24 cellular contexts compared by ENCODE assay signal in genomic region chr11:130602700-130603584, GRCh38.
A peak's percentile ranks its signal among the peaks of the same experiment; 100 is the strongest.
DNase-seq lines count a peak whose midpoint lies in the region; ATAC-seq, FAIRE-seq and TF ChIP-seq lines count a peak whose summit lies in the region.
"Had no signal": no experiment of that assay in that cellular context is flagged by ENCODE, and none has a peak within 500 bp of the region (broad histone marks: within the 10 kb centered on the region; RNA-seq: fewer than 3 reads in every experiment).

No MANE protein-coding gene starts in this region.

- no peak overlapping the region for H3K4me2 ChIP-seq in smooth muscle cell

- H3K79me2 ChIP-seq in smooth muscle cell (ENCODE audit: low read depth), result no peaks in the 10 kb centered on the region

- no peak for FAIRE-seq in pancreas (lab: Jason Lieb, UNC)
- FAIRE-seq: endothelial cell of umbilical vein had no signal

- TF ChIP-seq EP300 in Ishikawa (IDR thresholded peaks at IDR 0.05; ENCODE audit: borderline replicate concordance), result no peak

- ATAC-seq in pancreas, result peak in 3 of 4 donors; percentile 33 to 75 (median 65)
- ATAC-seq in activated T-cell treated with anti-CD3 and anti-CD28 coated beads, Interleukin-2, amount 50 U/mL, for 4 hours, result no peak
- no peak for ATAC-seq in activated T-cell treated with anti-CD3 and anti-CD28 coated beads, Interleukin-2, amount 50 U/mL, for 72 hours (replicated peaks in 1 of 2)
- ATAC-seq: heart left ventricle; left lobe of liver; psoas muscle; stimulated activated naive B cell treated with anti-CD40 and anti-IgM and Interleukin-4, amounts not matched to agents 10 μg/mL and 1 μg/mL and 100 μg/mL, for 72 hours had no signal

- H3K27ac Mint-ChIP-seq in endodermal cell, result no peak overlapping the region
- no peak overlapping the region for H3K27ac Mint-ChIP-seq in activated T-cell treated with anti-CD3 and anti-CD28 coated beads, Interleukin-2, amount 50 U/mL, for 72 hours
- H3K27ac Mint-ChIP-seq: activated CD4-positive, alpha-beta memory T cell treated with anti-CD3 and anti-CD28 coated beads, Interleukin-2, amount 10 ng/mL, durations not matched to agents 7 days and 5 days; mesothelial cell of epicardium; stimulated activated naive B cell treated with anti-CD40 and anti-IgM and Interleukin-4, amounts not matched to agents 10 μg/mL and 1 μg/mL and 100 μg/mL, for 72 hours had no signal

- H3K4me3 ChIP-seq in endodermal cell (ENCODE audit: low read length) (no peak overlapping the region), pancreas (no peak overlapping the region), smooth muscle cell (no peak overlapping the region)
- H3K4me3 ChIP-seq: heart left ventricle, psoas muscle, skin epidermis, testis had no signal

- peaks cover 17% of the 10 kb centered on the region for H3K4me1 Mint-ChIP-seq in endodermal cell
- H3K4me1 Mint-ChIP-seq in activated T-cell treated with anti-CD3 and anti-CD28 coated beads, Interleukin-2, amount 50 U/mL, for 4 hours (ENCODE audit: low read depth), result no peaks in the 10 kb centered on the region
- H3K4me1 Mint-ChIP-seq in activated T-cell treated with anti-CD3 and anti-CD28 coated beads, Interleukin-2, amount 50 U/mL, for 72 hours (ENCODE audit: low read depth), result no peaks in the 10 kb centered on the region
- H3K4me1 Mint-ChIP-seq: activated CD4-positive, alpha-beta memory T cell treated with anti-CD3 and anti-CD28 coated beads, Interleukin-2, amount 10 ng/mL, durations not matched to agents 7 days and 5 days had no signal

- no peak overlapping the region for H3K9ac ChIP-seq in endodermal cell (ENCODE audit: extremely low read depth, low read length, poor library complexity, severe bottlenecking)
- H3K9ac ChIP-seq in smooth muscle cell (ENCODE audit: low read depth), result no peak overlapping the region

- peaks cover 19% of the 10 kb centered on the region for H3K9me3 Mint-ChIP-seq in endodermal cell
- no peaks in the 10 kb centered on the region for H3K9me3 Mint-ChIP-seq in activated T-cell treated with anti-CD3 and anti-CD28 coated beads, Interleukin-2, amount 50 U/mL, for 4 hours
- no peaks in the 10 kb centered on the region for H3K9me3 Mint-ChIP-seq in activated T-cell treated with anti-CD3 and anti-CD28 coated beads, Interleukin-2, amount 50 U/mL, for 72 hours
- H3K9me3 Mint-ChIP-seq: activated CD4-positive, alpha-beta memory T cell treated with anti-CD3 and anti-CD28 coated beads, Interleukin-2, amount 10 ng/mL, durations not matched to agents 7 days and 5 days; mesothelial cell of epicardium had no signal

- H3K4me3 Mint-ChIP-seq in endodermal cell, result no peak overlapping the region
- H3K4me3 Mint-ChIP-seq in activated T-cell treated with anti-CD3 and anti-CD28 coated beads, Interleukin-2, amount 50 U/mL, for 4 hours, result no peak overlapping the region
- no peak overlapping the region for H3K4me3 Mint-ChIP-seq in activated T-cell treated with anti-CD3 and anti-CD28 coated beads, Interleukin-2, amount 50 U/mL, for 72 hours
- H3K4me3 Mint-ChIP-seq: activated CD4-positive, alpha-beta memory T cell treated with anti-CD3 and anti-CD28 coated beads, Interleukin-2, amount 10 ng/mL, durations not matched to agents 7 days and 5 days; mesothelial cell of epicardium; stimulated activated naive B cell treated with anti-CD40 and anti-IgM and Interleukin-4, amounts not matched to agents 10 μg/mL and 1 μg/mL and 100 μg/mL, for 72 hours had no signal

- peaks cover 2% of the 10 kb centered on the region for H3K27me3 Mint-ChIP-seq in endodermal cell (ENCODE audit: insufficient read depth)
- no peaks in the 10 kb centered on the region for H3K27me3 Mint-ChIP-seq in activated T-cell treated with anti-CD3 and anti-CD28 coated beads, Interleukin-2, amount 50 U/mL, for 4 hours (ENCODE audit: low read depth)
- no peaks in the 10 kb centered on the region for H3K27me3 Mint-ChIP-seq in activated T-cell treated with anti-CD3 and anti-CD28 coated beads, Interleukin-2, amount 50 U/mL, for 72 hours (ENCODE audit: low read depth)
- H3K27me3 Mint-ChIP-seq: activated CD4-positive, alpha-beta memory T cell treated with anti-CD3 and anti-CD28 coated beads, Interleukin-2, amount 10 ng/mL, durations not matched to agents 7 days and 5 days; stimulated activated naive B cell treated with anti-CD40 and anti-IgM and Interleukin-4, amounts not matched to agents 10 μg/mL and 1 μg/mL and 100 μg/mL, for 72 hours had no signal

- H3F3A ChIP-seq in smooth muscle cell (ENCODE audit: low read depth), result no peaks in the 10 kb centered on the region

- H2AFZ ChIP-seq in smooth muscle cell (ENCODE audit: low read depth), result no peak overlapping the region

- 92% methylated on average over 12 to 14 of the region's 14 CpGs for WGBS in endodermal cell (ENCODE audit: insufficient coverage in 1 of 2, insufficient read length in 1 of 2), 2 experiments
- 58 to 59% methylated on average over 13 to 14 of the region's 14 CpGs for WGBS in pancreas, 2 donors
- 79% methylated on average over 14 of the region's 14 CpGs for WGBS in smooth muscle cell (ENCODE audit: low lambda C conversion rate)

- TF ChIP-seq CTCF in endodermal cell (conservative IDR thresholded peaks at IDR 0.05) (no peak), pancreas (IDR thresholded peaks at IDR 0.05) (no peak), smooth muscle cell (IDR thresholded peaks at IDR 0.05; ENCODE audit: borderline replicate concordance, insufficient read depth, poor library complexity, severe bottlenecking) (no peak)

- peak; percentile 91 for DNase-seq in NCI-H748 (lab: John Stamatoyannopoulos, UW; ENCODE audit: unreplicated experiment)
- DNase-seq in endodermal cell, result peak; percentile 41
- peak in 1 of 6 donors; percentile 47 for DNase-seq in pancreas
- DNase-seq in smooth muscle cell (lab: John Stamatoyannopoulos, UW; ENCODE audit: unreplicated experiment), result no peak
- no peak for DNase-seq in activated T-cell treated with anti-CD3 and anti-CD28 coated beads, Interleukin-2, amount 50 U/mL, for 4 hours
- no peak for DNase-seq in activated T-cell treated with anti-CD3 and anti-CD28 coated beads, Interleukin-2, amount 50 U/mL, for 72 hours
- no peak for DNase-seq in stimulated activated CD4-positive, alpha-beta T cell treated with anti-CD3 and anti-CD28 coated beads, Interleukin-1b, Interleukin-23, amount 100 ng/mL, for 48 hours
- DNase-seq: activated CD4-positive, alpha-beta memory T cell treated with anti-CD3 and anti-CD28 coated beads, Interleukin-2, amount 10 ng/mL, durations not matched to agents 7 days and 5 days; activated naive CD4-positive, alpha-beta T cell treated with Interleukin-2 at 50 U/mL for 16 hours; anterior cingulate cortex; caudate nucleus; heart left ventricle; KBM-7; NCI-H1694 treated with DMSO at 0.1 percent for 48 hours; NCI-H446; psoas muscle; stimulated activated CD4-positive, alpha-beta T cell treated with anti-CD3 and anti-CD28 coated beads, Interleukin-2, amount 100 ng/mL, for 48 hours; stimulated activated naive B cell treated with anti-CD40 and anti-IgM and Interleukin-4, amounts not matched to agents 10 μg/mL and 1 μg/mL and 100 μg/mL, for 72 hours; testis had no signal

- H3K36me3 ChIP-seq in endodermal cell (ENCODE audit: control insufficient read depth, insufficient read depth, low read length) (no peaks in the 10 kb centered on the region), pancreas (no peaks in the 10 kb centered on the region), smooth muscle cell (ENCODE audit: low read depth) (no peaks in the 10 kb centered on the region)
- H3K36me3 ChIP-seq: heart left ventricle had no signal

- TF ChIP-seq RAD21 in Ishikawa (IDR thresholded peaks at IDR 0.05; ENCODE audit: low read depth), result no peak

- no peaks in the 10 kb centered on the region for H3K9me3 ChIP-seq in endodermal cell (ENCODE audit: control insufficient read depth, low read length)
- no peaks in the 10 kb centered on the region for H3K9me3 ChIP-seq in pancreas
- no peaks in the 10 kb centered on the region for H3K9me3 ChIP-seq in smooth muscle cell (replicated peaks; ENCODE audit: low read depth)
- H3K9me3 ChIP-seq: heart left ventricle, psoas muscle, testis had no signal

- H3K27me3 ChIP-seq in endodermal cell (ENCODE audit: control insufficient read depth, insufficient read depth, low read length, poor library complexity, severe bottlenecking) (no peaks in the 10 kb centered on the region), pancreas (no peaks in the 10 kb centered on the region), smooth muscle cell (ENCODE audit: low read depth) (no peaks in the 10 kb centered on the region)
- H3K27me3 ChIP-seq: heart left ventricle, testis had no signal

- H3K4me1 ChIP-seq in endodermal cell (ENCODE audit: control insufficient read depth, insufficient read depth, low read length), result peaks cover 2% of the 10 kb centered on the region
- no peaks in the 10 kb centered on the region for H3K4me1 ChIP-seq in pancreas
- H3K4me1 ChIP-seq in smooth muscle cell (ENCODE audit: low read depth), result peaks cover 9% of the 10 kb centered on the region
- H3K4me1 ChIP-seq: psoas muscle had no signal

- intact Hi-C loops in pancreas (cut with DNase I), result no loop called here

- no peak overlapping the region for H3K27ac ChIP-seq in endodermal cell (ENCODE audit: low read depth, low read length)
- H3K27ac ChIP-seq in pancreas, result no peak overlapping the region
- H3K27ac ChIP-seq in smooth muscle cell (ENCODE audit: low read depth), result no peak overlapping the region
- H3K27ac ChIP-seq: psoas muscle, testis had no signal

- no peaks in the 10 kb centered on the region for H4K20me1 ChIP-seq in smooth muscle cell (ENCODE audit: low read depth)

- H3K36me3 Mint-ChIP-seq in endodermal cell (ENCODE audit: low read depth), result peaks cover 4% of the 10 kb centered on the region
- H3K36me3 Mint-ChIP-seq in activated T-cell treated with anti-CD3 and anti-CD28 coated beads, Interleukin-2, amount 50 U/mL, for 4 hours (ENCODE audit: insufficient read depth), result no peaks in the 10 kb centered on the region
- no peaks in the 10 kb centered on the region for H3K36me3 Mint-ChIP-seq in activated T-cell treated with anti-CD3 and anti-CD28 coated beads, Interleukin-2, amount 50 U/mL, for 72 hours (ENCODE audit: insufficient read depth in 2 of 2)
- H3K36me3 Mint-ChIP-seq: mesothelial cell of epicardium; stimulated activated naive B cell treated with anti-CD40 and anti-IgM and Interleukin-4, amounts not matched to agents 10 μg/mL and 1 μg/mL and 100 μg/mL, for 72 hours had no signal

TF ChIP-seq in Ishikawa, 13 proteins besides CTCF, POLR2A, EP300 and RAD21:
- TF ChIP-seq USF1 (IDR thresholded peaks at IDR 0.05) (no peak), TCF12 (IDR thresholded peaks at IDR 0.05; ENCODE audit: low read depth) (no peak), MAX (IDR thresholded peaks at IDR 0.05) (0 out of 2 replicates have a peak, but pooled peaks have one; percentile 15)

Comparison
In these comparisons a context has a peak if more than half of its experiments do, and no peak if none do; other contexts are left out.
1. DNase-seq: peak in NCI-H748 (single experiment) and endodermal cell (single experiment); none in smooth muscle cell (single experiment), activated T-cell treated with anti-CD3 and anti-CD28 coated beads, Interleukin-2, amount 50 U/mL, for 4 hours (single experiment), activated T-cell treated with anti-CD3 and anti-CD28 coated beads, Interleukin-2, amount 50 U/mL, for 72 hours (0 of 2) and stimulated activated CD4-positive, alpha-beta T cell treated with anti-CD3 and anti-CD28 coated beads, Interleukin-1b, Interleukin-23, amount 100 ng/mL, for 48 hours (single experiment).
2. ATAC-seq: peak in pancreas (3 of 4); none in activated T-cell treated with anti-CD3 and anti-CD28 coated beads, Interleukin-2, amount 50 U/mL, for 4 hours (0 of 2) and activated T-cell treated with anti-CD3 and anti-CD28 coated beads, Interleukin-2, amount 50 U/mL, for 72 hours (0 of 2).